Comparison of ENCODE assay signal across 8 cellular contexts in genomic region chr9:122092611-122093506, GRCh38. TPM values are rescaled to one million over a fixed set of nuclear protein-coding genes. Genes with fewer than 3 reads are reported as not detected.
A peak's percentile ranks its signal among the peaks of the same experiment; 100 is the strongest.
DNase-seq lines count a peak whose midpoint lies in the region; ATAC-seq and TF ChIP-seq lines count a peak whose summit lies in the region.

TTLL11 (minus strand) TSS chr9:122093308; CDS start chr9:122093148, 160 bp downstream.

- H3K4me3 ChIP-seq in dorsolateral prefrontal cortex (peak within 1 kb of the TSS; percentile 51 to 99 (median 94)), lower leg skin (ENCODE audit: low read depth, poor library complexity, severe bottlenecking) (peak within 1 kb of the TSS; percentile 74)

- TF ChIP-seq CTCF in CD14-positive monocyte (IDR thresholded peaks at IDR 0.05) (no peak), dorsolateral prefrontal cortex (IDR thresholded peaks at IDR 0.05 in 54 of 56, conservative IDR thresholded peaks at IDR 0.05 in 2 of 56; ENCODE audit: low read depth in 1 of 56, partially characterized antibody in 56 of 56) (peak in 43 of 56 donors; percentile 7 to 61 (median 34)), lower leg skin (IDR thresholded peaks at IDR 0.05) (no peak)

- H3K27me3 ChIP-seq in dorsolateral prefrontal cortex, result no peaks in the 10 kb centered on the region

- TF ChIP-seq POLR2A in lower leg skin (IDR thresholded peaks at IDR 0.05), result no peak

- peak within 1 kb of the TSS in 6 of 7 donors; percentile 30 to 89 (median 63) for H3K27ac Mint-ChIP-seq in CD14-positive monocyte

- peak within 1 kb of the TSS; percentile 83 to 95 for H3K4me3 Mint-ChIP-seq in CD14-positive monocyte

- H3K36me3 Mint-ChIP-seq in CD14-positive monocyte, result peaks cover 2 to 7% of the 10 kb centered on the region in 2 donors

- peaks cover 10 to 20% (median 19%) of the 10 kb centered on the region in 3 donors for H3K27me3 Mint-ChIP-seq in CD14-positive monocyte (ENCODE audit: low read depth in 3 of 3)

- H3K9me3 Mint-ChIP-seq in CD14-positive monocyte, result peaks cover 0 to 5% (median 0%) of the 10 kb centered on the region in 7 donors

- intact Hi-C loops in CD14-positive monocyte (cut with micrococcal nuclease) (loop anchor here (5.0 to 10.0 kb wide), 5 partner anchors 64 to 1518 kb away; partner anchors contain the start of genes MRRF (in 2 of the 2), RBM18 (in 2 of the 2), MORN5 (in 1 of the 2) and NDUFA8 (in 1 of the 2)), dorsolateral prefrontal cortex (cut with DNase I) (loop anchor here (10.0 kb wide), 3 partner anchors 172 to 732 kb away; partner anchors contain the start of genes MRRF (in 1 of the 2), PDCL (in 1 of the 2) and RBM18 (in 1 of the 2)), lower leg skin (cut with DNase I; ENCODE audit: low total_unique reads) (no loop called here)

- H3K27ac ChIP-seq in dorsolateral prefrontal cortex, result peak within 1 kb of the TSS in 56 of 59 donors; percentile 32 to 98 (median 88)

- DNase-seq in CD14-positive monocyte (ENCODE audit: low spot score) (peak; percentile 96), NCI-H748 (lab: John Stamatoyannopoulos, UW; ENCODE audit: unreplicated experiment) (peak; percentile 96), dorsolateral prefrontal cortex (peak; percentile 97 to 99 (median 98)), lower leg skin (ENCODE audit: low spot score in 2 of 2) (peak; percentile 96 to 99)
- DNase-seq in activated CD4-positive, alpha-beta T cell treated with anti-CD3 and anti-CD28 coated beads, Interleukin-2, amount 50 U/mL, for 4 hours, result peak; percentile 95 to 96
- DNase-seq in stimulated activated CD4-positive, alpha-beta T cell treated with anti-CD3 and anti-CD28 coated beads, Interleukin-4, amount 100 ng/mL, for 4 hours, result peak; percentile 94 to 96

- peak; percentile 88 for ATAC-seq in GM19395 (IDR thresholded peaks at IDR 0.05; ENCODE audit: unreplicated experiment)
- peak; percentile 73 for ATAC-seq in HG03558 (IDR thresholded peaks at IDR 0.05; ENCODE audit: extremely low read depth, unreplicated experiment)

- 0 to 1% methylated on average over 26 to 31 of the region's 98 CpGs for whole genome bisulfite sequencing in lower leg skin, 2 donors

- H3K4me1 Mint-ChIP-seq in CD14-positive monocyte, result peaks cover 43% of the 10 kb centered on the region

RNA-seq across cellular contexts. Expression of gene TTLL11, which starts in this region (rescaled TPM):
- 1 to 10 TPM; 2.9 to 3.1 TPM for polyA plus RNA-seq in CD14-positive monocyte
- total RNA-seq in dorsolateral prefrontal cortex, result 10 to 100 TPM; 39.9 to 86.0 (median 58.2) TPM
- total RNA-seq in lower leg skin, result 10 to 100 TPM in 1 of 4 donors, 1 to 10 TPM in 3; 9.1 to 14.6 (median 9.7) TPM

Comparison
In these comparisons a context has a peak if more than half of its experiments do, and no peak if none do; other contexts are left out.
1. Peak in every context shown above with its lines: DNase-seq, ATAC-seq, H3K4me3 ChIP-seq and H3K27ac ChIP-seq.
2. CTCF ChIP-seq: peak in dorsolateral prefrontal cortex (43 of 56); none in CD14-positive monocyte (single experiment) and lower leg skin (0 of 3).